In the genomic region with DNA sequence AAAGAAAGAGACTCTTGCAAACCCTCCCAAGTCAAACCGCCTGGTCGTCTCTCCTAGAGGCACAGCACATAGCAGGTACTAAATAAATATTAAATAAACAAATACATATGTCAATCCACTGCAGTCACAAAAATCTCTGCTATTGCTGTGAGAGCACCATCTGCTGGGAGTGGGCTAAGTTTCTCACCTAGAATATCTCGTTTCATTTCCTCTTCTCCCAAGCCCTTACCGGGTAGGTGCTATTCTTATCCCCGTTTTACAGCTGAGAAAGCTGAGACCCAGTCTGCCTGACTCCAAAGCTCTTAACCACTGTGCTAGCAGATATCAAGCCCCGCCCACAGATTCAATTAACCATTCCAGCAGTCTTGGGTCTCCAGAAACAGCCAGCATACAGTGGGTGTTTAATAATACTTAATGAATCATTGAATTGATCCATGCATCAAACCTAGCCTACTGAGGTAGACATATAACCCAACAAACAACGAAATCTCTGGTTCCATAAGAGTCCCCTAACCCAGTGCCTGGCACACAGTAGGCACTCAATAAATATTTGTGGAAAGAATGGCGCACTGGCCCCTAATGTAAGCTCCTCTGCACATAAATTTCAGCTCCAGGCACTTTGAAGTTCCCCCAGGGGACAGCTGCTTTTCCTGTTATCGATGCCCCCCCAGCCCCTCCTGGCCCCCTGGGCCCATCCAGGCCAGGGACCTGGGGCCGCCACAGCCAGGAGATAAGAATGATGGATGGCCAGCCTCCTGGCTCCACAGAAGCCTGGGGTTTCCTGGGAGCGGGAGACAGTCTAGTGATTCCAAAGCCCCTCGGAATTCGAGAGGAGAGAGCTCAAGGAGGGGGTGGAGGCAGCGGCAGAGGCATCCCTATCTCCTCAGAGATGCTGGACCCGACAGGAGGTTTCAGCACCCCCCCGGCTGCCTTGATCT, we compare ENCODE assay signal across 10 cellular contexts.
DNase-seq lines count a peak whose midpoint lies in the region; ATAC-seq and TF ChIP-seq lines count a peak whose summit lies in the region.
"Had no signal": no experiment of that assay in that cellular context is flagged by ENCODE, and none has a peak within 500 bp of the region (broad histone marks: within the 10 kb centered on the region; RNA-seq: fewer than 3 reads in every experiment).

No MANE protein-coding gene starts in this region.

- H3K9me3 Mint-ChIP-seq in MCF 10A (ENCODE audit: unreplicated experiment) = no peaks in the 10 kb centered on the region
- H3K9me3 Mint-ChIP-seq: CD8-positive, alpha-beta T cell had no signal

- CTCF ChIA-PET in MCF 10A (lab: Yijun Ruan, JAX) = interaction anchor here (0.6 to 5.1 kb wide), 9 partner anchors 10 to 600 kb away, joined by 3 to 29 read pairs (median 5); no protein-coding TSS in a partner anchor
- CTCF ChIA-PET in OCI-LY7 (lab: Charles Lee; ENCODE audit: unreplicated experiment) = interaction anchor here (0.6 kb wide), 1 partner anchor 171 kb away, joined by 3 read pairs; no protein-coding TSS in a partner anchor

- BruUV-seq in MCF 10A (replicated peaks; lab: Mats Ljungman, UMichigan) = no TSS peak
- no TSS peak for BruUV-seq in OCI-LY7 (replicated peaks; lab: Mats Ljungman, UMichigan)

- WGBS in tibial nerve, 2 donors = 29 to 41% methylated on average over 15 to 16 of the region's 16 CpGs

- H3K9me3 ChIP-seq in breast epithelium (no peaks in the 10 kb centered on the region), OCI-LY7 (ENCODE audit: low read length) (no peaks in the 10 kb centered on the region), tibial nerve (no peaks in the 10 kb centered on the region)

- TF ChIP-seq CTCF in MCF 10A (IDR thresholded peaks at IDR 0.05; ENCODE audit: unreplicated experiment) = peak; percentile 30
- no peak for TF ChIP-seq CTCF in breast epithelium (IDR thresholded peaks at IDR 0.05)
- TF ChIP-seq CTCF in OCI-LY7 (conservative IDR thresholded peaks at IDR 0.05; ENCODE audit: low read length) = peak; percentile 79
- no peak for TF ChIP-seq CTCF in tibial nerve (IDR thresholded peaks at IDR 0.05)

- H3K27me3 Mint-ChIP-seq in MCF 10A (ENCODE audit: insufficient read depth, unreplicated experiment) = peaks cover 21% of the 10 kb centered on the region

- H3K27ac ChIP-seq in breast epithelium = no peak overlapping the region
- no peak overlapping the region for H3K27ac ChIP-seq in OCI-LY7 (ENCODE audit: low read depth, low read length, poor library complexity, severe bottlenecking)
- H3K27ac ChIP-seq in tibial nerve = no peak overlapping the region
- H3K27ac ChIP-seq: SK-N-MC had no signal

- H3K4me2 ChIP-seq in OCI-LY7 (ENCODE audit: low read length) = peak overlapping the region; percentile 27

- ATAC-seq in HG02884 (IDR thresholded peaks at IDR 0.05; ENCODE audit: unreplicated experiment) = peak; percentile 97
- ATAC-seq: CD8-positive, alpha-beta T cell had no signal

- H3K4me1 Mint-ChIP-seq in MCF 10A (ENCODE audit: insufficient read depth, unreplicated experiment) = peaks cover 6% of the 10 kb centered on the region

- H3K27ac Mint-ChIP-seq in MCF 10A (ENCODE audit: low read depth, unreplicated experiment) = no peak overlapping the region
- H3K27ac Mint-ChIP-seq: CD8-positive, alpha-beta T cell had no signal

- H3K4me3 ChIP-seq in breast epithelium (no peak overlapping the region), OCI-LY7 (ENCODE audit: low read depth, low read length, poor library complexity, severe bottlenecking) (peak overlapping the region; percentile 35), tibial nerve (no peak overlapping the region)
- H3K4me3 ChIP-seq: SK-N-MC had no signal

- peak; percentile 23 for DNase-seq in MCF 10A (ENCODE audit: unreplicated experiment)
- DNase-seq in breast epithelium (ENCODE audit: low spot score in 2 of 2) = no peak
- DNase-seq in OCI-LY7 (ENCODE audit: low spot score) = peak; percentile 79
- no peak for DNase-seq in NCI-H2081 (lab: John Stamatoyannopoulos, UW)
- DNase-seq in activated CD4-positive, alpha-beta T cell treated with anti-CD3 and anti-CD28 coated beads, Interleukin-2, amount 50 U/mL, for 48 hours = no peak
- DNase-seq in occipital lobe (lab: John Stamatoyannopoulos, UW) = no peak
- DNase-seq in tibial nerve (ENCODE audit: low spot score in 2 of 2) = no peak
- DNase-seq: CD8-positive, alpha-beta T cell had no signal

- intact Hi-C loops in MCF 10A (cut with micrococcal nuclease) (no loop called here), breast epithelium (cut with DNase I; ENCODE audit: low total_unique reads) (no loop called here), OCI-LY7 (cut with micrococcal nuclease; ENCODE audit: unreplicated experiment) (loop anchor here (1.0 kb wide), 1 partner anchor 109 kb away; no protein-coding TSS in a partner anchor)

- H3K27me3 ChIP-seq in breast epithelium (no peaks in the 10 kb centered on the region), tibial nerve (peaks cover 0 to 18% of the 10 kb centered on the region in 2 donors)

- no peaks in the 10 kb centered on the region for H3K9me2 ChIP-seq in OCI-LY7 (ENCODE audit: insufficient read depth, low read length)

- peak overlapping the region; percentile 82 for H2AFZ ChIP-seq in OCI-LY7 (ENCODE audit: low read length)

- POLR2A ChIA-PET in MCF 10A (lab: Yijun Ruan, JAX) (interaction anchor here (1.6 kb wide), 1 partner anchor 275 kb away, joined by 3 read pairs; no protein-coding TSS in a partner anchor), OCI-LY7 (lab: Charles Lee) (interaction anchor here (0.6 to 1.3 kb wide), 2 partner anchors 80 to 972 kb away, joined by 3 read pairs; no protein-coding TSS in a partner anchor)

- H3K4me1 ChIP-seq in breast epithelium = no peaks in the 10 kb centered on the region
- peaks cover 19% of the 10 kb centered on the region for H3K4me1 ChIP-seq in OCI-LY7 (ENCODE audit: insufficient read depth, low read length, poor library complexity, severe bottlenecking)
- no peaks in the 10 kb centered on the region for H3K4me1 ChIP-seq in tibial nerve

- H3K79me2 ChIP-seq in OCI-LY7 (ENCODE audit: insufficient read depth, low read depth, low read length) = no peaks in the 10 kb centered on the region

- TF ChIP-seq POLR2A in breast epithelium (IDR thresholded peaks at IDR 0.05) = no peak
- no peak for TF ChIP-seq POLR2A in tibial nerve (IDR thresholded peaks at IDR 0.05)

- no peaks in the 10 kb centered on the region for H3K36me3 ChIP-seq in breast epithelium
- H3K36me3 ChIP-seq in OCI-LY7 (ENCODE audit: insufficient read depth, low read length) = no peaks in the 10 kb centered on the region
- H3K36me3 ChIP-seq in tibial nerve = no peaks in the 10 kb centered on the region

- H3K4me3 Mint-ChIP-seq in MCF 10A (ENCODE audit: unreplicated experiment) = no peak overlapping the region
- H3K4me3 Mint-ChIP-seq: CD8-positive, alpha-beta T cell had no signal

- TF ChIP-seq EP300 in tibial nerve (IDR thresholded peaks at IDR 0.05) = no peak

- H4K20me1 ChIP-seq in OCI-LY7 (ENCODE audit: insufficient read depth, low read length) = no peaks in the 10 kb centered on the region

- no peaks in the 10 kb centered on the region for H3K36me3 Mint-ChIP-seq in MCF 10A (ENCODE audit: insufficient read depth, unreplicated experiment)
- H3K36me3 Mint-ChIP-seq: CD8-positive, alpha-beta T cell had no signal

Comparison
In these comparisons a context has a peak if more than half of its experiments do, and no peak if none do; other contexts are left out.
1. DNase-seq: peak in MCF 10A (single experiment) and OCI-LY7 (single experiment); none in breast epithelium (0 of 2), NCI-H2081 (0 of 2), activated CD4-positive, alpha-beta T cell treated with anti-CD3 and anti-CD28 coated beads, Interleukin-2, amount 50 U/mL, for 48 hours (0 of 2), occipital lobe (single experiment) and tibial nerve (0 of 2).
2. CTCF ChIP-seq: peak in MCF 10A (single experiment) and OCI-LY7 (single experiment); none in breast epithelium (0 of 3) and tibial nerve (0 of 5).